In the genomic region with DNA sequence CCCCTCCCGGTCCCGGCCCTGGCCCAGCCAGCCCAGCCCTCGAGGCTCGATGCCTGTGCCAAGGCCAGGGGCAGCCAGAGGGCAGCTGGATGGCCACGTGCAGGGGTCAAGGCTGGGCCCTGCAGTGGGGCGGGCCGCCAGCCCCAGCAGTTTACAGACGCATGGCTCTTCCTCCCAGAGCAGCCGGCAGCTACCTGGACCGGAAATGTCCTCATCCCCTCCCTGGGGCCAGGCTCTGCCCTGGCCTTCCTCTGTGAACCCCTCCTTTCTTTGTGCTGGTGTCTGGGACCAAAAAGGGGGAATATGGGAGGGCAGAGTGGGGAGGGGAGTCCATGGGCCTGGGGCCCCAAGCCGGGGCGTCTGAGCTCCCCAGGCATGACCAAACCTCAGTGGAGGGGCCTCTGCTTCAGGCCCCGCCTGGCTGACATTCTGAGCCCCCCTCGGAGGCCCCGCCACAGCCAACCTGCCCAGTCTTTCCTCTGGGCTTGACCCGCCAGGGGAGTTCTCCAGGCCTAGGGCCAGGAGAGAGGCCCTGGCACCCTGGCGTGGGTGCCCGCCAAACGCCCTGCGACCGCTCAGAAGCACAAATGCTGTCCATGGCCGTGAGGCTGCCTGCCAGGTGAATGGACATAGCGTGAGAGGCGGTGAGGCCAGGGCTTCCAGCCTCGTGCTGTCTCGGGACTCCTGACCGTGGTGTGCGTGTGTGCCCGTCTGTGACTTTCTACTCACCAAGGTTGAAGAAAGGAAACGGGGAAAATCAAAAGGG, we compare ENCODE assay signal across 1 cellular context.
TF ChIP-seq lines count a peak whose summit lies in the region.

No MANE protein-coding gene starts in this region.

TF ChIP-seq in HepG2, 621 proteins besides CTCF, POLR2A, EP300 and RAD21 (continued from another document and continues in another):
- no peak for TF ChIP-seq SOX13 (IDR thresholded peaks at IDR 0.05)
- peak in 1 of 2 experiments; percentile 77; a peak in 2 of 4 replicates for TF ChIP-seq SOX13 (CRISPR knock-in tag; conservative IDR thresholded peaks at IDR 0.05 in 1 of 2, IDR thresholded peaks at IDR 0.05 in 1 of 2)
- TF ChIP-seq NRL (CRISPR knock-in tag; IDR thresholded peaks at IDR 0.05; ENCODE audit: borderline replicate concordance) = peak; percentile 96
- TF ChIP-seq ZNF260 (CRISPR knock-in tag; IDR thresholded peaks at IDR 0.05; ENCODE audit: borderline replicate concordance, low read depth) = no peak
- peak; percentile 71; the same call in 1 of the 2 replicates for TF ChIP-seq ZSCAN9 (CRISPR knock-in tag; IDR thresholded peaks at IDR 0.05; ENCODE audit: borderline replicate concordance)
- no peak; the same call in 1 of the 2 replicates for TF ChIP-seq MIER2 (CRISPR knock-in tag; IDR thresholded peaks at IDR 0.05)
- peak; percentile 84; the same call in 1 of the 2 replicates for TF ChIP-seq ZBTB20 (CRISPR knock-in tag; IDR thresholded peaks at IDR 0.05; ENCODE audit: borderline replicate concordance, low read depth)
- TF ChIP-seq ZNF761 (CRISPR knock-in tag; conservative IDR thresholded peaks at IDR 0.05) = 0 out of 2 replicates have a peak, but pooled peaks have one; percentile 58
- peak; percentile 71; the same call in 1 of the 2 replicates for TF ChIP-seq FOXJ3 (CRISPR knock-in tag; IDR thresholded peaks at IDR 0.05; ENCODE audit: borderline replicate concordance)
- TF ChIP-seq ZNF777 (CRISPR knock-in tag; IDR thresholded peaks at IDR 0.05) = peak; percentile 76
- TF ChIP-seq, protein P1, sequence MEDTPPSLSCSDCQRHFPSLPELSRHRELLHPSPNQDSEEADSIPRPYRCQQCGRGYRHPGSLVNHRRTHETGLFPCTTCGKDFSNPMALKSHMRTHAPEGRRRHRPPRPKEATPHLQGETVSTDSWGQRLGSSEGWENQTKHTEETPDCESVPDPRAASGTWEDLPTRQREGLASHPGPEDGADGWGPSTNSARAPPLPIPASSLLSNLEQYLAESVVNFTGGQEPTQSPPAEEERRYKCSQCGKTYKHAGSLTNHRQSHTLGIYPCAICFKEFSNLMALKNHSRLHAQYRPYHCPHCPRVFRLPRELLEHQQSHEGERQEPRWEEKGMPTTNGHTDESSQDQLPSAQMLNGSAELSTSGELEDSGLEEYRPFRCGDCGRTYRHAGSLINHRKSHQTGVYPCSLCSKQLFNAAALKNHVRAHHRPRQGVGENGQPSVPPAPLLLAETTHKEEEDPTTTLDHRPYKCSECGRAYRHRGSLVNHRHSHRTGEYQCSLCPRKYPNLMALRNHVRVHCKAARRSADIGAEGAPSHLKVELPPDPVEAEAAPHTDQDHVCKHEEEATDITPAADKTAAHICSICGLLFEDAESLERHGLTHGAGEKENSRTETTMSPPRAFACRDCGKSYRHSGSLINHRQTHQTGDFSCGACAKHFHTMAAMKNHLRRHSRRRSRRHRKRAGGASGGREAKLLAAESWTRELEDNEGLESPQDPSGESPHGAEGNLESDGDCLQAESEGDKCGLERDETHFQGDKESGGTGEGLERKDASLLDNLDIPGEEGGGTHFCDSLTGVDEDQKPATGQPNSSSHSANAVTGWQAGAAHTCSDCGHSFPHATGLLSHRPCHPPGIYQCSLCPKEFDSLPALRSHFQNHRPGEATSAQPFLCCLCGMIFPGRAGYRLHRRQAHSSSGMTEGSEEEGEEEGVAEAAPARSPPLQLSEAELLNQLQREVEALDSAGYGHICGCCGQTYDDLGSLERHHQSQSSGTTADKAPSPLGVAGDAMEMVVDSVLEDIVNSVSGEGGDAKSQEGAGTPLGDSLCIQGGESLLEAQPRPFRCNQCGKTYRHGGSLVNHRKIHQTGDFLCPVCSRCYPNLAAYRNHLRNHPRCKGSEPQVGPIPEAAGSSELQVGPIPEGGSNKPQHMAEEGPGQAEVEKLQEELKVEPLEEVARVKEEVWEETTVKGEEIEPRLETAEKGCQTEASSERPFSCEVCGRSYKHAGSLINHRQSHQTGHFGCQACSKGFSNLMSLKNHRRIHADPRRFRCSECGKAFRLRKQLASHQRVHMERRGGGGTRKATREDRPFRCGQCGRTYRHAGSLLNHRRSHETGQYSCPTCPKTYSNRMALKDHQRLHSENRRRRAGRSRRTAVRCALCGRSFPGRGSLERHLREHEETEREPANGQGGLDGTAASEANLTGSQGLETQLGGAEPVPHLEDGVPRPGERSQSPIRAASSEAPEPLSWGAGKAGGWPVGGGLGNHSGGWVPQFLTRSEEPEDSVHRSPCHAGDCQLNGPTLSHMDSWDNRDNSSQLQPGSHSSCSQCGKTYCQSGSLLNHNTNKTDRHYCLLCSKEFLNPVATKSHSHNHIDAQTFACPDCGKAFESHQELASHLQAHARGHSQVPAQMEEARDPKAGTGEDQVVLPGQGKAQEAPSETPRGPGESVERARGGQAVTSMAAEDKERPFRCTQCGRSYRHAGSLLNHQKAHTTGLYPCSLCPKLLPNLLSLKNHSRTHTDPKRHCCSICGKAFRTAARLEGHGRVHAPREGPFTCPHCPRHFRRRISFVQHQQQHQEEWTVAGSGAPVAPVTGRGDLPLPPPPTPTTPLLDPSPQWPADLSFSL (CRISPR knock-in tag; IDR thresholded peaks at IDR 0.05) = no peak
- peak; percentile 73; the same call in 1 of the 2 replicates for TF ChIP-seq SMAD9 (CRISPR knock-in tag; IDR thresholded peaks at IDR 0.05)
- peak; percentile 95 for TF ChIP-seq TBX2 (CRISPR knock-in tag; IDR thresholded peaks at IDR 0.05; ENCODE audit: borderline replicate concordance)
- TF ChIP-seq, protein P2, sequence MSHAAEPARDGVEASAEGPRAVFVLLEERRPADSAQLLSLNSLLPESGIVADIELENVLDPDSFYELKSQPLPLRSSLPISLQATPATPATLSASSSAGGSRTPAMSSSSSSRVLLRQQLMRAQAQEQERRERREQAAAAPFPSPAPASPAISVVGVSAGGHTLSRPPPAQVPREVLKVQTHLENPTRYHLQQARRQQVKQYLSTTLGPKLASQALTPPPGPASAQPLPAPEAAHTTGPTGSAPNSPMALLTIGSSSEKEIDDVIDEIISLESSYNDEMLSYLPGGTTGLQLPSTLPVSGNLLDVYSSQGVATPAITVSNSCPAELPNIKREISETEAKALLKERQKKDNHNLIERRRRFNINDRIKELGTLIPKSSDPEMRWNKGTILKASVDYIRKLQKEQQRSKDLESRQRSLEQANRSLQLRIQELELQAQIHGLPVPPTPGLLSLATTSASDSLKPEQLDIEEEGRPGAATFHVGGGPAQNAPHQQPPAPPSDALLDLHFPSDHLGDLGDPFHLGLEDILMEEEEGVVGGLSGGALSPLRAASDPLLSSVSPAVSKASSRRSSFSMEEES (CRISPR knock-in tag; IDR thresholded peaks at IDR 0.05) = peak; percentile 91
- no peak for TF ChIP-seq HDAC6 (IDR thresholded peaks at IDR 0.05; ENCODE audit: low read depth, low read length)
- TF ChIP-seq, protein P3, sequence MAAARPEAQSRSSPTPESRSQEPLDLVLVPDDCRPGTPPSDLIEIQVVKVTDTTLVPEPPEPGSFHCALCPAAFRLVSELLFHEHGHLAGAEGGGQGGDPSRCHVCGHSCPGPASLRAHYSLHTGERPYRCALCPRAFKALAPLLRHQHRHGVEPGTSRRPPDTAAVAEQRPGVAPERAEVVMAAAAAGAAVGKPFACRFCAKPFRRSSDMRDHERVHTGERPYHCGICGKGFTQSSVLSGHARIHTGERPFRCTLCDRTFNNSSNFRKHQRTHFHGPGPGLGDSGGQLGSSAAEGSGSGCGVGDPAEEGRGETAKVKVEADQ (CRISPR knock-in tag; IDR thresholded peaks at IDR 0.05; ENCODE audit: borderline replicate concordance) = peak; percentile 96
- TF ChIP-seq ZNF563 (CRISPR knock-in tag; IDR thresholded peaks at IDR 0.05) = peak; percentile 97
- TF ChIP-seq RARA (CRISPR knock-in tag; IDR thresholded peaks at IDR 0.05) = peak; percentile 100
- TF ChIP-seq ZNF879 (CRISPR knock-in tag; IDR thresholded peaks at IDR 0.05) = peak; percentile 92
- no peak for TF ChIP-seq TCF12 (IDR thresholded peaks at IDR 0.05)
- TF ChIP-seq TCF12 (CRISPR knock-in tag; IDR thresholded peaks at IDR 0.05) = peak; percentile 92; the same call in 1 of the 2 replicates
- no peak for TF ChIP-seq NR3C1 (CRISPR knock-in tag; IDR thresholded peaks at IDR 0.05)
- no peak for TF ChIP-seq TOE1 (CRISPR knock-in tag; IDR thresholded peaks at IDR 0.05)
- TF ChIP-seq POLR2AphosphoS2 (IDR thresholded peaks at IDR 0.05; ENCODE audit: low read depth, low read length) = no peak
- TF ChIP-seq, protein P4, sequence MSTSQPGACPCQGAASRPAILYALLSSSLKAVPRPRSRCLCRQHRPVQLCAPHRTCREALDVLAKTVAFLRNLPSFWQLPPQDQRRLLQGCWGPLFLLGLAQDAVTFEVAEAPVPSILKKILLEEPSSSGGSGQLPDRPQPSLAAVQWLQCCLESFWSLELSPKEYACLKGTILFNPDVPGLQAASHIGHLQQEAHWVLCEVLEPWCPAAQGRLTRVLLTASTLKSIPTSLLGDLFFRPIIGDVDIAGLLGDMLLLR (CRISPR knock-in tag; IDR thresholded peaks at IDR 0.05) = 0 out of 2 replicates have a peak, but pooled peaks have one; percentile 54
- TF ChIP-seq, protein P5, sequence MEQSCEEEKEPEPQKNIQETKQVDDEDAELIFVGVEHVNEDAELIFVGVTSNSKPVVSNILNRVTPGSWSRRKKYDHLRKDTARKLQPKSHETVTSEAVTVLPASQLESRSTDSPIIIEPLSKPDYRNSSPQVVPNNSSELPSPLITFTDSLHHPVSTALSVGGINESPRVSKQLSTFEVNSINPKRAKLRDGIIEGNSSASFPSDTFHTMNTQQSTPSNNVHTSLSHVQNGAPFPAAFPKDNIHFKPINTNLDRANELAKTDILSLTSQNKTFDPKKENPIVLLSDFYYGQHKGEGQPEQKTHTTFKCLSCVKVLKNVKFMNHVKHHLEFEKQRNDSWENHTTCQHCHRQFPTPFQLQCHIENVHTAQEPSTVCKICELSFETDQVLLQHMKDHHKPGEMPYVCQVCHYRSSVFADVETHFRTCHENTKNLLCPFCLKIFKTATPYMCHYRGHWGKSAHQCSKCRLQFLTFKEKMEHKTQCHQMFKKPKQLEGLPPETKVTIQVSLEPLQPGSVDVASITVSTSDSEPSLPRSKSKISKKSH (CRISPR knock-in tag; IDR thresholded peaks at IDR 0.05; ENCODE audit: borderline replicate concordance) = peak; percentile 98
- TF ChIP-seq ZIK1 (CRISPR knock-in tag; IDR thresholded peaks at IDR 0.05; ENCODE audit: borderline replicate concordance, low read depth) = peak; percentile 86; the same call in 1 of the 2 replicates
- TF ChIP-seq, protein P6, sequence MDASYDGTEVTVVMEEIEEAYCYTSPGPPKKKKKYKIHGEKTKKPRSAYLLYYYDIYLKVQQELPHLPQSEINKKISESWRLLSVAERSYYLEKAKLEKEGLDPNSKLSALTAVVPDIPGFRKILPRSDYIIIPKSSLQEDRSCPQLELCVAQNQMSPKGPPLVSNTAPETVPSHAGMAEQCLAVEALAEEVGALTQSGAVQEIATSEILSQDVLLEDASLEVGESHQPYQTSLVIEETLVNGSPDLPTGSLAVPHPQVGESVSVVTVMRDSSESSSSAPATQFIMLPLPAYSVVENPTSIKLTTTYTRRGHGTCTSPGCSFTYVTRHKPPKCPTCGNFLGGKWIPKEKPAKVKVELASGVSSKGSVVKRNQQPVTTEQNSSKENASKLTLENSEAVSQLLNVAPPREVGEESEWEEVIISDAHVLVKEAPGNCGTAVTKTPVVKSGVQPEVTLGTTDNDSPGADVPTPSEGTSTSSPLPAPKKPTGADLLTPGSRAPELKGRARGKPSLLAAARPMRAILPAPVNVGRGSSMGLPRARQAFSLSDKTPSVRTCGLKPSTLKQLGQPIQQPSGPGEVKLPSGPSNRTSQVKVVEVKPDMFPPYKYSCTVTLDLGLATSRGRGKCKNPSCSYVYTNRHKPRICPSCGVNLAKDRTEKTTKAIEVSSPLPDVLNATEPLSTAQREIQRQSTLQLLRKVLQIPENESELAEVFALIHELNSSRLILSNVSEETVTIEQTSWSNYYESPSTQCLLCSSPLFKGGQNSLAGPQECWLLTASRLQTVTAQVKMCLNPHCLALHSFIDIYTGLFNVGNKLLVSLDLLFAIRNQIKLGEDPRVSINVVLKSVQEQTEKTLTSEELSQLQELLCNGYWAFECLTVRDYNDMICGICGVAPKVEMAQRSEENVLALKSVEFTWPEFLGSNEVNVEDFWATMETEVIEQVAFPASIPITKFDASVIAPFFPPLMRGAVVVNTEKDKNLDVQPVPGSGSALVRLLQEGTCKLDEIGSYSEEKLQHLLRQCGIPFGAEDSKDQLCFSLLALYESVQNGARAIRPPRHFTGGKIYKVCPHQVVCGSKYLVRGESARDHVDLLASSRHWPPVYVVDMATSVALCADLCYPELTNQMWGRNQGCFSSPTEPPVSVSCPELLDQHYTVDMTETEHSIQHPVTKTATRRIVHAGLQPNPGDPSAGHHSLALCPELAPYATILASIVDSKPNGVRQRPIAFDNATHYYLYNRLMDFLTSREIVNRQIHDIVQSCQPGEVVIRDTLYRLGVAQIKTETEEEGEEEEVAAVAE (CRISPR knock-in tag; IDR thresholded peaks at IDR 0.05; ENCODE audit: borderline replicate concordance) = peak; percentile 84
- TF ChIP-seq RFX5 (IDR thresholded peaks at IDR 0.05; ENCODE audit: low read depth, low read length) = no peak
- no peak for TF ChIP-seq RFX3 (CRISPR knock-in tag; IDR thresholded peaks at IDR 0.05)
- peak; percentile 96 for TF ChIP-seq ZNF451 (CRISPR knock-in tag; IDR thresholded peaks at IDR 0.05)
- TF ChIP-seq JDP2 (CRISPR knock-in tag; IDR thresholded peaks at IDR 0.05; ENCODE audit: borderline replicate concordance) = no peak; the same call in 1 of the 2 replicates
- no peak for TF ChIP-seq CCAR2 (optimal IDR thresholded peaks at IDR 0.05; ENCODE audit: low read depth, low read length)
- peak; percentile 88 for TF ChIP-seq FOXA3 (CRISPR knock-in tag; IDR thresholded peaks at IDR 0.05)
- TF ChIP-seq, protein P7, sequence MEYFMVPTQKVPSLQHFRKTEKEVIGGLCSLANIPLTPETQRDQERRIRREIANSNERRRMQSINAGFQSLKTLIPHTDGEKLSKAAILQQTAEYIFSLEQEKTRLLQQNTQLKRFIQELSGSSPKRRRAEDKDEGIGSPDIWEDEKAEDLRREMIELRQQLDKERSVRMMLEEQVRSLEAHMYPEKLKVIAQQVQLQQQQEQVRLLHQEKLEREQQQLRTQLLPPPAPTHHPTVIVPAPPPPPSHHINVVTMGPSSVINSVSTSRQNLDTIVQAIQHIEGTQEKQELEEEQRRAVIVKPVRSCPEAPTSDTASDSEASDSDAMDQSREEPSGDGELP (IDR thresholded peaks at IDR 0.05; ENCODE audit: borderline replicate concordance, low read depth) = peak; percentile 87
- 0 out of 2 replicates have a peak, but pooled peaks have one; percentile 81 for TF ChIP-seq ZNF251 (CRISPR knock-in tag; IDR thresholded peaks at IDR 0.05)
- TF ChIP-seq, protein P8, sequence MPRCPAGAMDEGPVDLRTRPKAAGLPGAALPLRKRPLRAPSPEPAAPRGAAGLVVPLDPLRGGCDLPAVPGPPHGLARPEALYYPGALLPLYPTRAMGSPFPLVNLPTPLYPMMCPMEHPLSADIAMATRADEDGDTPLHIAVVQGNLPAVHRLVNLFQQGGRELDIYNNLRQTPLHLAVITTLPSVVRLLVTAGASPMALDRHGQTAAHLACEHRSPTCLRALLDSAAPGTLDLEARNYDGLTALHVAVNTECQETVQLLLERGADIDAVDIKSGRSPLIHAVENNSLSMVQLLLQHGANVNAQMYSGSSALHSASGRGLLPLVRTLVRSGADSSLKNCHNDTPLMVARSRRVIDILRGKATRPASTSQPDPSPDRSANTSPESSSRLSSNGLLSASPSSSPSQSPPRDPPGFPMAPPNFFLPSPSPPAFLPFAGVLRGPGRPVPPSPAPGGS (CRISPR knock-in tag; IDR thresholded peaks at IDR 0.05) = peak; percentile 88
- 0 out of 2 replicates have a peak, but pooled peaks have one; percentile 42 for TF ChIP-seq REXO4 (CRISPR knock-in tag; IDR thresholded peaks at IDR 0.05; ENCODE audit: borderline replicate concordance)
